27 cellular contexts compared by ENCODE assay signal in genomic region chr7:126881315-126881714, GRCh38.
"Had no signal": no experiment of that assay in that cellular context is flagged by ENCODE, and none has a peak within 500 bp of the region (broad histone marks: within the 10 kb centered on the region; RNA-seq: fewer than 3 reads in every experiment).

No MANE protein-coding gene starts in this region.

- H3K9me3 Mint-ChIP-seq: activated CD4-positive, alpha-beta T cell treated with anti-CD3 and anti-CD28 coated beads, Interleukin-2, amount 10 ng/mL, durations not matched to agents 7 days and 5 days; activated naive CD4-positive, alpha-beta T cell treated with anti-CD3 and anti-CD28 coated beads, Interleukin-2, amount 10 ng/mL, durations not matched to agents 7 days and 5 days; activated naive CD8-positive, alpha-beta T cell treated with anti-CD3 and anti-CD28 coated beads, Interleukin-2, amount 10 ng/mL, durations not matched to agents 7 days and 5 days; activated T-cell treated with anti-CD3 and anti-CD28 coated beads, Interleukin-2, amount 50 U/mL, for 24 hours; brain had no signal

- H3K4me1 Mint-ChIP-seq: activated CD4-positive, alpha-beta memory T cell treated with anti-CD3 and anti-CD28 coated beads, Interleukin-2, amount 10 ng/mL, durations not matched to agents 7 days and 5 days; activated CD4-positive, alpha-beta T cell treated with anti-CD3 and anti-CD28 coated beads, Interleukin-2, amount 10 ng/mL, durations not matched to agents 7 days and 5 days; activated naive CD4-positive, alpha-beta T cell treated with anti-CD3 and anti-CD28 coated beads, Interleukin-2, amount 10 ng/mL, durations not matched to agents 7 days and 5 days; activated naive CD8-positive, alpha-beta T cell treated with anti-CD3 and anti-CD28 coated beads, Interleukin-2, amount 10 ng/mL, durations not matched to agents 7 days and 5 days; brain had no signal

- H3K36me3 Mint-ChIP-seq: activated naive CD4-positive, alpha-beta T cell treated with anti-CD3 and anti-CD28 coated beads, Interleukin-2, amount 10 ng/mL, durations not matched to agents 7 days and 5 days; activated naive CD4-positive, alpha-beta T cell treated with anti-CD3 and anti-CD28 coated beads, Interleukin-2, amount 50 U/mL, for 72 hours; activated naive CD8-positive, alpha-beta T cell treated with anti-CD3 and anti-CD28 coated beads, Interleukin-2, amount 10 ng/mL, durations not matched to agents 7 days and 5 days; brain had no signal

- H3K36me3 ChIP-seq: ascending aorta, breast epithelium, cardiac muscle cell, colonic mucosa, esophagus squamous epithelium, gastroesophageal sphincter had no signal

- H3K4me1 ChIP-seq: ascending aorta, breast epithelium, colonic mucosa, esophagus squamous epithelium, gastroesophageal sphincter had no signal

- H3K27me3 Mint-ChIP-seq: activated CD4-positive, alpha-beta memory T cell treated with anti-CD3 and anti-CD28 coated beads, Interleukin-2, amount 10 ng/mL, durations not matched to agents 7 days and 5 days; activated naive CD4-positive, alpha-beta T cell treated with anti-CD3 and anti-CD28 coated beads, Interleukin-2, amount 10 ng/mL, durations not matched to agents 7 days and 5 days; brain had no signal

- H3K9me3 ChIP-seq: ascending aorta, breast epithelium, colonic mucosa, esophagus squamous epithelium, gastroesophageal sphincter had no signal

- DNase-seq: activated CD4-positive, alpha-beta memory T cell treated with anti-CD3 and anti-CD28 coated beads, Interleukin-2, amount 10 ng/mL, durations not matched to agents 7 days and 5 days; activated CD4-positive, alpha-beta T cell treated with anti-CD3 and anti-CD28 coated beads for 1 hour; activated CD4-positive, alpha-beta T cell treated with anti-CD3 and anti-CD28 coated beads for 4 hours; activated CD4-positive, alpha-beta T cell treated with anti-CD3 and anti-CD28 coated beads, Interleukin-2, amount 10 ng/mL, durations not matched to agents 7 days and 5 days; activated CD4-positive, alpha-beta T cell treated with anti-CD3 and anti-CD28 coated beads, Interleukin-2, amount 50 U/mL, for 4 hours; activated CD8-positive, alpha-beta memory T cell treated with anti-CD3 and anti-CD28 coated beads, Interleukin-2, amount 50 U/mL, for 48 hours; activated gamma-delta T cell; activated naive CD4-positive, alpha-beta T cell; activated naive CD4-positive, alpha-beta T cell treated with anti-CD3 and anti-CD28 coated beads, Interleukin-2, amount 10 ng/mL, durations not matched to agents 7 days and 5 days; activated naive CD8-positive, alpha-beta T cell treated with anti-CD3 and anti-CD28 coated beads, Interleukin-2, amount 10 ng/mL, durations not matched to agents 7 days and 5 days; activated T-cell treated with anti-CD3 and anti-CD28 coated beads for 4 hours; activated T-cell treated with anti-CD3 and anti-CD28 coated beads, Interleukin-2, amount 50 U/mL, for 24 hours; activated T-cell treated with anti-CD3 and anti-CD28 coated beads, Interleukin-2, amount 50 U/mL, for 72 hours; central memory CD4-positive, alpha-beta T cell; cerebellar nuclear complex; colonic mucosa; effector CD8-positive, alpha-beta T cell; esophagus squamous epithelium; foreskin melanocyte; head of caudate nucleus; T-helper 2 cell had no signal

- H3K4me3 Mint-ChIP-seq: activated CD4-positive, alpha-beta memory T cell treated with anti-CD3 and anti-CD28 coated beads, Interleukin-2, amount 10 ng/mL, durations not matched to agents 7 days and 5 days; activated CD4-positive, alpha-beta T cell treated with anti-CD3 and anti-CD28 coated beads, Interleukin-2, amount 10 ng/mL, durations not matched to agents 7 days and 5 days; activated naive CD4-positive, alpha-beta T cell treated with anti-CD3 and anti-CD28 coated beads, Interleukin-2, amount 10 ng/mL, durations not matched to agents 7 days and 5 days; activated naive CD8-positive, alpha-beta T cell treated with anti-CD3 and anti-CD28 coated beads, Interleukin-2, amount 10 ng/mL, durations not matched to agents 7 days and 5 days; activated T-cell treated with anti-CD3 and anti-CD28 coated beads, Interleukin-2, amount 50 U/mL, for 24 hours; activated T-cell treated with anti-CD3 and anti-CD28 coated beads, Interleukin-2, amount 50 U/mL, for 72 hours; brain had no signal

- H3K27ac Mint-ChIP-seq: activated CD4-positive, alpha-beta memory T cell treated with anti-CD3 and anti-CD28 coated beads, Interleukin-2, amount 10 ng/mL, durations not matched to agents 7 days and 5 days; activated CD4-positive, alpha-beta T cell treated with anti-CD3 and anti-CD28 coated beads, Interleukin-2, amount 10 ng/mL, durations not matched to agents 7 days and 5 days; activated naive CD4-positive, alpha-beta T cell treated with anti-CD3 and anti-CD28 coated beads, Interleukin-2, amount 10 ng/mL, durations not matched to agents 7 days and 5 days; activated naive CD4-positive, alpha-beta T cell treated with anti-CD3 and anti-CD28 coated beads, Interleukin-2, amount 50 U/mL, for 72 hours; activated naive CD8-positive, alpha-beta T cell treated with anti-CD3 and anti-CD28 coated beads, Interleukin-2, amount 10 ng/mL, durations not matched to agents 7 days and 5 days; activated T-cell treated with anti-CD3 and anti-CD28 coated beads, Interleukin-2, amount 50 U/mL, for 24 hours; activated T-cell treated with anti-CD3 and anti-CD28 coated beads, Interleukin-2, amount 50 U/mL, for 72 hours; brain had no signal

- H3K4me3 ChIP-seq: ascending aorta, breast epithelium, cardiac muscle cell, colonic mucosa, esophagus squamous epithelium, gastroesophageal sphincter had no signal

- ATAC-seq: activated naive CD4-positive, alpha-beta T cell treated with anti-CD3 and anti-CD28 coated beads, Interleukin-2, amount 50 U/mL, for 72 hours; activated T-cell treated with anti-CD3 and anti-CD28 coated beads, Interleukin-2, amount 50 U/mL, for 72 hours; gastroesophageal sphincter had no signal
